8 cellular contexts compared by ENCODE assay signal in genomic region chr1:205658943-205659581, GRCh38. TPM values are rescaled to one million over a fixed set of nuclear protein-coding genes. Genes with fewer than 3 reads are reported as not detected.
DNase-seq lines count a peak whose midpoint lies in the region; ATAC-seq and TF ChIP-seq lines count a peak whose summit lies in the region.

No MANE protein-coding gene starts in this region.

- peak overlapping the region in 54 of 59 donors; percentile 5 to 100 (median 67) for H3K27ac ChIP-seq in dorsolateral prefrontal cortex

- TF ChIP-seq CTCF in dorsolateral prefrontal cortex (IDR thresholded peaks at IDR 0.05 in 54 of 56, conservative IDR thresholded peaks at IDR 0.05 in 2 of 56; ENCODE audit: low read depth in 1 of 56, partially characterized antibody in 56 of 56) = peak; percentile 56 to 99 (median 95)

- H3K27me3 ChIP-seq in dorsolateral prefrontal cortex = no peaks in the 10 kb centered on the region

- intact Hi-C loops in dorsolateral prefrontal cortex (cut with DNase I) = loop anchor here (1.0 to 2.0 kb wide), 2 partner anchors 52 kb away; no protein-coding TSS in a partner anchor

- DNase-seq in NCI-H748 (lab: John Stamatoyannopoulos, UW; ENCODE audit: unreplicated experiment) = peak; percentile 51
- no peak for DNase-seq in NCI-H748 treated with DMSO at 0.1 percent for 48 hours (lab: John Stamatoyannopoulos, UW)
- peak; percentile 23 for DNase-seq in NCI-H2227 treated with DMSO at 0.1 percent for 48 hours (lab: John Stamatoyannopoulos, UW)
- DNase-seq in activated CD4-positive, alpha-beta T cell treated with anti-CD3 and anti-CD28 coated beads, Interleukin-2, amount 50 U/mL, for 4 hours = peak; percentile 73 to 75
- peak; percentile 84 to 91 (median 87) for DNase-seq in dorsolateral prefrontal cortex
- DNase-seq in medulla oblongata (ENCODE audit: extremely low spot score) = peak; percentile 92
- DNase-seq in stimulated activated CD8-positive, alpha-beta memory T cell treated with anti-CD3 and anti-CD28 coated beads, Interleukin-15, amount 100 ng/mL, for 4 hours (ENCODE audit: low read depth in 2 of 2) = peak; percentile 39 to 44

- ATAC-seq in HG03060 (IDR thresholded peaks at IDR 0.05; ENCODE audit: low read depth, unreplicated experiment) = peak; percentile 80

- peak overlapping the region in 6 of 59 donors; percentile 0 to 25 (median 17) for H3K4me3 ChIP-seq in dorsolateral prefrontal cortex

RNA-seq across cellular contexts. Expression of gene SLC45A3, which starts 21.2 kb away (rescaled TPM):
- total RNA-seq in dorsolateral prefrontal cortex = 10 to 100 TPM in 88 of 120 experiments, 1 to 10 TPM in 32; 2.2 to 82.8 (median 15.0) TPM

RNA-seq across cellular contexts. Expression of gene ELK4, which starts 27.3 kb away (rescaled TPM):
- total RNA-seq in dorsolateral prefrontal cortex = 10 to 100 TPM; 27.6 to 72.4 (median 41.6) TPM
